ENCODE assay signal across 23 cellular contexts in the genomic region with DNA sequence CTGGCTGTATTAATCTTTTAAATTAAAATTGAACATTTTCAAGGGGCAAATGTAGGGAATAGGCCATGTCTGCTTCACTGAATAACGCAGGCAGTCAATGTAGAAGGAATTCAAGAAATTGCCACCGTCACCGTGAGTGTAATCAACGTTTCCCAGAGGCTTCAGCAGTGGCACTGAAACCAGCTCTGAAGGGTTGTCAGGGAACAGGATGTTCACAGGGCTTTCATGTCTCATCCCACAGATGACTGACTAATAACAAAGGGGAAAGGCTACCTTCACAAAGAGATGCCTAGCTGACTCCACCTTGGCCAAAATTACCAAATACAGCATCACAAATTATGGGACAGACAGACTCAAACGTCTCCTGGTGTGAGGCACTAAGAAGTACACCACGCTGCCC.
DNase-seq lines count a peak whose midpoint lies in the region; ATAC-seq, FAIRE-seq and TF ChIP-seq lines count a peak whose summit lies in the region.
"Had no signal": no experiment of that assay in that cellular context is flagged by ENCODE, and none has a peak within 500 bp of the region (broad histone marks: within the 10 kb centered on the region; RNA-seq: fewer than 3 reads in every experiment).

No MANE protein-coding gene starts in this region.

- ATAC-seq in GM18870 (IDR thresholded peaks at IDR 0.05; ENCODE audit: unreplicated experiment) = no peak
- ATAC-seq: activated naive CD8-positive, alpha-beta T cell treated with anti-CD3 and anti-CD28 coated beads, Interleukin-2, amount 50 U/mL, for 24 hours; right cardiac atrium; upper lobe of right lung had no signal

- H3K79me2 ChIP-seq in GM23248 (ENCODE audit: insufficient read depth) (no peaks in the 10 kb centered on the region), neural cell (replicated peaks; ENCODE audit: insufficient read depth, low read length) (no peaks in the 10 kb centered on the region)
- H3K79me2 ChIP-seq: parathyroid adenoma had no signal

- H2AFZ ChIP-seq in GM23248 = 0 out of 2 replicates have a peak overlapping the region, but pooled peaks have one; percentile 14
- no peak overlapping the region for H2AFZ ChIP-seq in neural cell (ENCODE audit: low read depth, low read length)
- H2AFZ ChIP-seq: parathyroid adenoma had no signal

- in situ Hi-C loops in GM23248 (cut with MboI) = no loop called here

- TF ChIP-seq RAD21 in neural cell (conservative IDR thresholded peaks at IDR 0.05) = no peak

- H3F3A ChIP-seq in GM23248 (ENCODE audit: insufficient read depth) (no peaks in the 10 kb centered on the region; the same call in 1 of the 2 replicates), neural cell (ENCODE audit: insufficient read depth, low read length, poor library complexity, severe bottlenecking) (peaks cover 5% of the 10 kb centered on the region)

- H3K9ac ChIP-seq in GM23248 (no peak overlapping the region), endocrine pancreas (ENCODE audit: control insufficient read depth, insufficient read depth, low read length) (no peak overlapping the region), neural cell (ENCODE audit: low read length) (peak overlapping the region; percentile 6), kidney (ENCODE audit: low read length in 2 of 2) (no peak overlapping the region)
- H3K9ac ChIP-seq: parathyroid adenoma had no signal

- no peak for FAIRE-seq in kidney (lab: Jason Lieb, UNC)
- FAIRE-seq: H1 had no signal

- WGBS in GM23248 (ENCODE audit: low coverage in 1 of 2, low lambda C conversion rate in 2 of 2, missing lambda C conversion rate in 2 of 2), 2 experiments = 11 to 14% methylated on average over 6 of the region's 6 CpGs

- H3K36me3 ChIP-seq in GM23248 (ENCODE audit: low read depth) (no peaks in the 10 kb centered on the region), endocrine pancreas (ENCODE audit: control insufficient read depth, insufficient read depth, low read length) (no peaks in the 10 kb centered on the region), neural cell (ENCODE audit: insufficient read depth, low read length) (no peaks in the 10 kb centered on the region), kidney (ENCODE audit: control insufficient read depth in 1 of 2, insufficient read depth in 2 of 2, low read length in 2 of 2) (no peaks in the 10 kb centered on the region)
- H3K36me3 ChIP-seq: spleen, upper lobe of right lung had no signal

- H3K27ac ChIP-seq in GM23248 = no peak overlapping the region
- H3K27ac ChIP-seq in neural cell (ENCODE audit: low read length) = peak overlapping the region; percentile 65
- no peak overlapping the region for H3K27ac ChIP-seq in kidney (ENCODE audit: low read depth in 2 of 2, low read length in 2 of 2)
- H3K27ac ChIP-seq: parathyroid adenoma, spleen, upper lobe of right lung had no signal

- H3K4me1 ChIP-seq in GM23248 (ENCODE audit: insufficient read depth) (no peaks in the 10 kb centered on the region; the same call in 1 of the 2 replicates), endocrine pancreas (ENCODE audit: control insufficient read depth, insufficient read depth, low read length) (peaks cover 27% of the 10 kb centered on the region), kidney (ENCODE audit: control insufficient read depth in 1 of 2, insufficient read depth in 1 of 2, low read depth in 1 of 2, low read length in 2 of 2) (no peaks in the 10 kb centered on the region)
- H3K4me1 ChIP-seq: parathyroid adenoma, spleen, upper lobe of right lung had no signal

- peak; percentile 33 for DNase-seq in GM23248
- DNase-seq in NCI-H345 (lab: John Stamatoyannopoulos, UW) = peak; percentile 57
- no peak for DNase-seq in stimulated activated CD4-positive, alpha-beta T cell treated with anti-CD3 and anti-CD28 coated beads, Interleukin-2, amount 100 ng/mL, for 24 hours
- DNase-seq in kidney = no peak
- DNase-seq: activated CD4-positive, alpha-beta T cell treated with anti-CD3 and anti-CD28 coated beads for 4 hours; activated CD8-positive, alpha-beta memory T cell treated with anti-CD3 and anti-CD28 coated beads for 24 hours; activated gamma-delta T cell; activated naive CD8-positive, alpha-beta T cell treated with anti-CD3 and anti-CD28 coated beads, Interleukin-2, amount 50 U/mL, for 24 hours; cerebellar nuclear complex; NCI-H1105; NCI-H226; nephron progenitor cell; OCI-M1; right cardiac atrium; spleen; stimulated activated CD4-positive, alpha-beta T cell treated with anti-CD3 and anti-CD28 coated beads, Interleukin-4, amount 100 ng/mL, for 1 hour; substantia nigra; upper lobe of right lung had no signal

- TF ChIP-seq EP300 in neural cell (conservative IDR thresholded peaks at IDR 0.05; ENCODE audit: poor library complexity, severe bottlenecking) = peak; percentile 80

- H3K27me3 ChIP-seq in GM23248 (replicated peaks; ENCODE audit: insufficient read depth) = peaks cover 16% of the 10 kb centered on the region; the same call in 1 of the 2 replicates
- H3K27me3 ChIP-seq in endocrine pancreas (ENCODE audit: control insufficient read depth, insufficient read depth, low read length) = no peaks in the 10 kb centered on the region
- H3K27me3 ChIP-seq in neural cell (ENCODE audit: insufficient read depth, low read depth, low read length) = no peaks in the 10 kb centered on the region

- H3K9me3 ChIP-seq in GM23248 (ENCODE audit: low read depth) (no peaks in the 10 kb centered on the region), endocrine pancreas (ENCODE audit: control insufficient read depth, low read length) (no peaks in the 10 kb centered on the region), neural cell (ENCODE audit: low read length) (no peaks in the 10 kb centered on the region), kidney (ENCODE audit: control insufficient read depth in 1 of 2, low read length in 2 of 2) (no peaks in the 10 kb centered on the region)
- H3K9me3 ChIP-seq: spleen, upper lobe of right lung had no signal

- H3K4me2 ChIP-seq in GM23248 (ENCODE audit: unreplicated experiment) (no peak overlapping the region), neural cell (ENCODE audit: low read length) (peak overlapping the region; percentile 27)

- no peak for TF ChIP-seq CTCF in neural cell (IDR thresholded peaks at IDR 0.05; ENCODE audit: poor library complexity, severe bottlenecking)
- TF ChIP-seq CTCF in kidney (IDR thresholded peaks at IDR 0.05; ENCODE audit: borderline replicate concordance, extremely low read depth, insufficient read depth) = no peak

- H3K9me2 ChIP-seq in GM23248 (ENCODE audit: insufficient read depth) (no peaks in the 10 kb centered on the region), neural cell (ENCODE audit: insufficient read depth, low read length) (no peaks in the 10 kb centered on the region)

- intact Hi-C loops in kidney (cut with DNase I) = no loop called here

- no peak overlapping the region for H3K4me3 ChIP-seq in GM23248
- peak overlapping the region; percentile 38 for H3K4me3 ChIP-seq in endocrine pancreas (ENCODE audit: control insufficient read depth, insufficient read depth, low read length)
- peak overlapping the region; percentile 13 for H3K4me3 ChIP-seq in neural cell (ENCODE audit: low read length)
- no peak overlapping the region for H3K4me3 ChIP-seq in kidney (ENCODE audit: low read length in 2 of 2)
- H3K4me3 ChIP-seq: spleen, upper lobe of right lung had no signal

- H4K20me1 ChIP-seq in GM23248 (ENCODE audit: insufficient read depth) = no peaks in the 10 kb centered on the region
- no peaks in the 10 kb centered on the region for H4K20me1 ChIP-seq in neural cell (ENCODE audit: insufficient read depth)

TF ChIP-seq in neural cell, 6 proteins besides CTCF, POLR2A, EP300 and RAD21:
- TF ChIP-seq TAF1 (IDR thresholded peaks at IDR 0.05; ENCODE audit: low read depth) = no peak
- TF ChIP-seq POLR2AphosphoS5 (IDR thresholded peaks at IDR 0.05) = peak; percentile 54
- no peak for TF ChIP-seq MXI1 (conservative IDR thresholded peaks at IDR 0.05; ENCODE audit: poor library complexity, severe bottlenecking)
- TF ChIP-seq EZH2 (IDR thresholded peaks at IDR 0.05; ENCODE audit: borderline replicate concordance, insufficient read depth, low read length, poor library complexity, severe bottlenecking) = no peak
- TF ChIP-seq SMC3 (conservative IDR thresholded peaks at IDR 0.05; ENCODE audit: poor library complexity) = peak; percentile 16
- TF ChIP-seq, protein P1, sequence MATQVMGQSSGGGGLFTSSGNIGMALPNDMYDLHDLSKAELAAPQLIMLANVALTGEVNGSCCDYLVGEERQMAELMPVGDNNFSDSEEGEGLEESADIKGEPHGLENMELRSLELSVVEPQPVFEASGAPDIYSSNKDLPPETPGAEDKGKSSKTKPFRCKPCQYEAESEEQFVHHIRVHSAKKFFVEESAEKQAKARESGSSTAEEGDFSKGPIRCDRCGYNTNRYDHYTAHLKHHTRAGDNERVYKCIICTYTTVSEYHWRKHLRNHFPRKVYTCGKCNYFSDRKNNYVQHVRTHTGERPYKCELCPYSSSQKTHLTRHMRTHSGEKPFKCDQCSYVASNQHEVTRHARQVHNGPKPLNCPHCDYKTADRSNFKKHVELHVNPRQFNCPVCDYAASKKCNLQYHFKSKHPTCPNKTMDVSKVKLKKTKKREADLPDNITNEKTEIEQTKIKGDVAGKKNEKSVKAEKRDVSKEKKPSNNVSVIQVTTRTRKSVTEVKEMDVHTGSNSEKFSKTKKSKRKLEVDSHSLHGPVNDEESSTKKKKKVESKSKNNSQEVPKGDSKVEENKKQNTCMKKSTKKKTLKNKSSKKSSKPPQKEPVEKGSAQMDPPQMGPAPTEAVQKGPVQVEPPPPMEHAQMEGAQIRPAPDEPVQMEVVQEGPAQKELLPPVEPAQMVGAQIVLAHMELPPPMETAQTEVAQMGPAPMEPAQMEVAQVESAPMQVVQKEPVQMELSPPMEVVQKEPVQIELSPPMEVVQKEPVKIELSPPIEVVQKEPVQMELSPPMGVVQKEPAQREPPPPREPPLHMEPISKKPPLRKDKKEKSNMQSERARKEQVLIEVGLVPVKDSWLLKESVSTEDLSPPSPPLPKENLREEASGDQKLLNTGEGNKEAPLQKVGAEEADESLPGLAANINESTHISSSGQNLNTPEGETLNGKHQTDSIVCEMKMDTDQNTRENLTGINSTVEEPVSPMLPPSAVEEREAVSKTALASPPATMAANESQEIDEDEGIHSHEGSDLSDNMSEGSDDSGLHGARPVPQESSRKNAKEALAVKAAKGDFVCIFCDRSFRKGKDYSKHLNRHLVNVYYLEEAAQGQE (IDR thresholded peaks at IDR 0.05; ENCODE audit: borderline replicate concordance) = peak; percentile 13
TF ChIP-seq in neural cell: peak in this region for 3.

Comparison
In these comparisons a context has a peak if more than half of its experiments do, and no peak if none do; other contexts are left out.
1. DNase-seq: peak in GM23248 (single experiment) and NCI-H345 (single experiment); none in stimulated activated CD4-positive, alpha-beta T cell treated with anti-CD3 and anti-CD28 coated beads, Interleukin-2, amount 100 ng/mL, for 24 hours (0 of 2) and kidney (single experiment).
2. H3K4me3 ChIP-seq: peak in endocrine pancreas (single experiment) and neural cell (single experiment); none in GM23248 (single experiment) and kidney (0 of 2).